ENCODE assay signal across 1 cellular context in the genomic region with DNA sequence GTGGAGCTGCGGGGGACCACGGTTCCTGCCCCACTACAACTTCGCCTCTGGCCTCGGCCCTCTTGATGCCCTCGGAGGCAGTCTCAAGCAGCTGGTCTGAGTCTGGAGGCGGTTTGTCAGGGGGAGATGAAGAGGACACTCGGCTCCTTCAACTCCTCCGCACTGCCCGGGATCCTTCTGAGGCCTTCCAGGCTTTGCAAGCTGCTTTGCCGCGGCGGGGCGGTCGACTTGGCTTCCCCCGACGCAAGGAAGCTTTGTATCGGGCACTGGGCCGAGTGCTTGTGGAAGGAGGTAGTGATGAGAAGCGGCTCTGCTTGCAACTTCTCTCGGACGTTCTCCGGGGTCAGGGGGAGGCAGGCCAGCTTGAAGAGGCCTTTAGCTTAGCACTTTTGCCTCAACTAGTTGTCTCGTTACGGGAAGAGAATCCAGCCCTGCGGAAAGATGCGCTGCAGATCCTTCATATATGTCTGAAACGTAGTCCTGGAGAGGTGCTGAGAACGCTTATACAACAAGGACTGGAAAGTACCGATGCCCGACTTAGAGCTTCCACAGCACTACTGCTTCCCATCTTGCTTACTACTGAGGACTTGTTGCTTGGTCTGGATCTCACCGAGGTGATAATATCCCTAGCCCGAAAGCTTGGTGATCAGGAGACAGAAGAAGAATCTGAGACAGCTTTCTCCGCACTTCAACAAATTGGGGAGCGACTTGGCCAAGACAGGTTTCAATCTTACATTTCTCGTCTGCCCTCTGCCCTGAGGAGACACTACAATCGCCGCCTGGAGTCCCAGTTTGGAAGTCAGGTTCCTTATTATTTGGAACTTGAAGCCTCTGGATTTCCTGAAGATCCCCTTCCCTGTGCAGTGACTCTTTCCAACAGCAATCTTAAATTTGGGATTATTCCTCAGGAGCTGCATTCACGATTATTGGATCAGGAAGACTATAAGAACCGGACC.
TF ChIP-seq lines count a peak whose summit lies in the region.

No MANE protein-coding gene starts in this region.

TF ChIP-seq in GM23338, 12 proteins besides CTCF, POLR2A, EP300 and RAD21 (continued from another document):
- no peak for TF ChIP-seq ZNF462 (CRISPR knock-in tag; IDR thresholded peaks at IDR 0.05)
- no peak for TF ChIP-seq CREB1 (CRISPR knock-in tag; IDR thresholded peaks at IDR 0.05; ENCODE audit: low read depth)
- no peak for TF ChIP-seq NANOG (IDR thresholded peaks at IDR 0.05; ENCODE audit: borderline replicate concordance)
- no peak for TF ChIP-seq EZH2phosphoT487 (IDR thresholded peaks at IDR 0.05; ENCODE audit: unreplicated experiment)
